In the genomic region with DNA sequence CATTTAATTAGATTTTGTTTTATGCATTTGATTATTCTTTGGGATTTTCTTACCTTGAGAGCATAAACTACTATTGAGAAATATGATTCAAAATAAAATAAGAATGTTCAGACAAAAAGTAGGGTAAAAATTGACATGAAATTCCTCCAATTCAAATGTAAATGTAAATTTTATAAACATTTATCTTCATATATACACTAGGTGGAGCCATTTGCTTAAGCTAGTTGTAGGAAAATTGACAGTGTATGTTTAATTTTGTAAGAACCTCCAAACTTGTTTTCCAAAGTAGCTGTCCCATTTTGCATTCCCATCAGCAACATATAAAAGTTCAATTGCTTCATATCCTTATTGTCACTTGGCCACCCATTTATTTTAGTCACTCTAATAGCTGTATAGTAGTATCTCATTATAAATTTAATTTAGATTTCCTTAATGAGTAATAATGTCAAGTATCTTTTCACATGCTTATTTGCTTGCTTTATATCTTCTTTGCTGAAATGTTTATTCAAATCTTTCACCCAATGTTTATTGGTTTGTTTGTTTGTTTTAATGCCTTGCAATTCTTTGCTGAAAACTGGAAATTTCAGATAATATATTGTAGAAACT, we compare ENCODE assay signal across 1 cellular context.
TF ChIP-seq lines count a peak whose summit lies in the region.

No MANE protein-coding gene starts in this region.

TF ChIP-seq in HCT116, 20 proteins besides CTCF, POLR2A, EP300 and RAD21 (continued from another document):
- TF ChIP-seq, protein P1, sequence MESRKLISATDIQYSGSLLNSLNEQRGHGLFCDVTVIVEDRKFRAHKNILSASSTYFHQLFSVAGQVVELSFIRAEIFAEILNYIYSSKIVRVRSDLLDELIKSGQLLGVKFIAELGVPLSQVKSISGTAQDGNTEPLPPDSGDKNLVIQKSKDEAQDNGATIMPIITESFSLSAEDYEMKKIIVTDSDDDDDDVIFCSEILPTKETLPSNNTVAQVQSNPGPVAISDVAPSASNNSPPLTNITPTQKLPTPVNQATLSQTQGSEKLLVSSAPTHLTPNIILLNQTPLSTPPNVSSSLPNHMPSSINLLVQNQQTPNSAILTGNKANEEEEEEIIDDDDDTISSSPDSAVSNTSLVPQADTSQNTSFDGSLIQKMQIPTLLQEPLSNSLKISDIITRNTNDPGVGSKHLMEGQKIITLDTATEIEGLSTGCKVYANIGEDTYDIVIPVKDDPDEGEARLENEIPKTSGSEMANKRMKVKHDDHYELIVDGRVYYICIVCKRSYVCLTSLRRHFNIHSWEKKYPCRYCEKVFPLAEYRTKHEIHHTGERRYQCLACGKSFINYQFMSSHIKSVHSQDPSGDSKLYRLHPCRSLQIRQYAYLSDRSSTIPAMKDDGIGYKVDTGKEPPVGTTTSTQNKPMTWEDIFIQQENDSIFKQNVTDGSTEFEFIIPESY (IDR thresholded peaks at IDR 0.05; ENCODE audit: extremely low read depth, insufficient replicate concordance, low read length), result no peak
- no peak for TF ChIP-seq SP1 (IDR thresholded peaks at IDR 0.05; ENCODE audit: low read depth)
